In the genomic region with DNA sequence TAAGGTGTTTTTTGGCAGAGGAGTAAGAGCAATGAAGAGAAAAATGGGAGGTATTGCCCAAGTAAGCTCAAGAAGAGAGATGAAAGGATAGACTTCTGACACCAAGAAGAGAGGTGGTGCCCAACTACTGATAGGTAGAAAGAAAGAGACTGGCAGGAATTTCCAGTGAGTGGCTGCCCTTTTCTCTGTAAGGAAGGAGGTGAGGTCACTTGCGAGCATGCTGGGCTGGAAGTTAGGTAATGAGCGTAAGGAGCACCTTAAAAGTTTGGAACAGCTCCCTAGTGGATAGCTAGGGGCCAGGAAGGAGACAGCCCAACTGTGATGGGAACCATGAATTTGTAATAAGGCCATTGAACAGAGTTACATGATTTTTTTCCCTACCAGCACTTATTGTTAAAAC, we compare ENCODE assay signal across 1 cellular context.
TF ChIP-seq lines count a peak whose summit lies in the region.

No MANE protein-coding gene starts in this region.

TF ChIP-seq in IMR-90, 13 proteins besides CTCF, POLR2A, EP300 and RAD21:
- no peak for TF ChIP-seq RFX5 (IDR thresholded peaks at IDR 0.05; ENCODE audit: low read depth, low read length)
- TF ChIP-seq CEBPB (IDR thresholded peaks at IDR 0.05; ENCODE audit: low read depth, low read length) = no peak
- TF ChIP-seq ELK1 (IDR thresholded peaks at IDR 0.05; ENCODE audit: borderline replicate concordance, low read depth, low read length) = no peak
- TF ChIP-seq, protein P1, sequence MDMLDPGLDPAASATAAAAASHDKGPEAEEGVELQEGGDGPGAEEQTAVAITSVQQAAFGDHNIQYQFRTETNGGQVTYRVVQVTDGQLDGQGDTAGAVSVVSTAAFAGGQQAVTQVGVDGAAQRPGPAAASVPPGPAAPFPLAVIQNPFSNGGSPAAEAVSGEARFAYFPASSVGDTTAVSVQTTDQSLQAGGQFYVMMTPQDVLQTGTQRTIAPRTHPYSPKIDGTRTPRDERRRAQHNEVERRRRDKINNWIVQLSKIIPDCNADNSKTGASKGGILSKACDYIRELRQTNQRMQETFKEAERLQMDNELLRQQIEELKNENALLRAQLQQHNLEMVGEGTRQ (IDR thresholded peaks at IDR 0.05; ENCODE audit: low read depth, low read length) = no peak
- TF ChIP-seq FOS (IDR thresholded peaks at IDR 0.05; ENCODE audit: low read depth, low read length) = no peak
- TF ChIP-seq NFE2L2 (IDR thresholded peaks at IDR 0.05; ENCODE audit: low read depth, low read length) = no peak
- TF ChIP-seq MAZ (IDR thresholded peaks at IDR 0.05; ENCODE audit: borderline replicate concordance, low read depth, low read length) = no peak
- TF ChIP-seq MAFK (IDR thresholded peaks at IDR 0.05; ENCODE audit: low read depth, low read length) = no peak
- TF ChIP-seq CHD1 (IDR thresholded peaks at IDR 0.05; ENCODE audit: low read depth, low read length) = no peak
- no peak for TF ChIP-seq BHLHE40 (IDR thresholded peaks at IDR 0.05; ENCODE audit: low read depth, low read length)
- no peak for TF ChIP-seq MXI1 (IDR thresholded peaks at IDR 0.05; ENCODE audit: borderline replicate concordance, low read depth, low read length)
- TF ChIP-seq RCOR1 (IDR thresholded peaks at IDR 0.05; ENCODE audit: insufficient replicate concordance, low read length) = no peak
- TF ChIP-seq SMC3 (IDR thresholded peaks at IDR 0.05; ENCODE audit: low read depth, low read length) = no peak
